13 cellular contexts compared by ENCODE assay signal in the genomic region with DNA sequence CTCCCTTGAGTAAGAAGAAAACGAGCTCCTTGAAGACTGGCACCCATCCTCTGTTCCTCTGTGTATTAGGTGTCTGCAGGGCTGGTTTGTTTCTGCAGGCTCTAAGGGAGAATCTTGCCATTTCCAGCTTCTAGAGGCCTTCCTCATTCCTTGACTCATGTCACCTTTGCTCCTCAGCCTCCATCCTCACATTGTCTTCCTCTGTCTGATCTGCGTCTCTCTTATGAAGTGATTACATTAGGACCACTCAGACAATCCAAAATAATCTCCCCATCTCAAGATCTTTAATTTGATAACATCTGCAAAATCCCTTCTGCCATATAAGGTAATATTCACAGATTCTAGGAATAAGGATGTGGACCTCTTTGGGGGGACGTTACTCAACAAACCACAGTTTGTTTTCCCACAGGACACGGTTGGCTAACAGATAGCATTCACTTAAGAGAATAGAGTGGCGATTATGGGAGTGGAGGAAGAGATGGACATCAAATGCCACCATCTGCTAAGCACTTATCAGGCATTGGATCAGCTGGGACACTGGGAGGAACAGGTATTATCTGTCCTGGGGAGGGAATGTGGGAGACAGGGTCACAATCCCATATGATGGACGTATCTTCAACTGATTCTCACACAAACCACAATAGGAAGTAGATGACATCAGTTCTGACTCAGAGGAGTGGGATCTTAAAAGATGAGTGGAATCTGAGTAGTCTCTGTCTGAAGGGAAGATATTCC. TPM values are rescaled to one million over a fixed set of nuclear protein-coding genes. Genes with fewer than 3 reads are reported as not detected.
A peak's percentile ranks its signal among the peaks of the same experiment; 100 is the strongest.
DNase-seq lines count a peak whose midpoint lies in the region; ATAC-seq and TF ChIP-seq lines count a peak whose summit lies in the region.
"Had no signal": no experiment of that assay in that cellular context is flagged by ENCODE, and none has a peak within 500 bp of the region (broad histone marks: within the 10 kb centered on the region; RNA-seq: fewer than 3 reads in every experiment).

No MANE protein-coding gene starts in this region.

- no peak for ATAC-seq in GM21717 (IDR thresholded peaks at IDR 0.05; ENCODE audit: unreplicated experiment)
- ATAC-seq: activated CD8-positive, alpha-beta T cell treated with anti-CD3 and anti-CD28 coated beads, Interleukin-2, amount 10 ng/mL, durations not matched to agents 7 days and 5 days; Right ventricle myocardium inferior; stimulated activated memory B cell treated with anti-CD40 and anti-IgM and Interleukin-4, amounts not matched to agents 10 μg/mL and 1 μg/mL and 100 μg/mL, for 72 hours had no signal

- H3K27me3 ChIP-seq in H7 (ENCODE audit: control insufficient read depth, insufficient read depth, low read length): no peaks in the 10 kb centered on the region

- peak; percentile 28 for DNase-seq in AG08396 (ENCODE audit: low spot score)
- DNase-seq in HK-2 (ENCODE audit: unreplicated experiment): peak; percentile 71
- peak; percentile 90 for DNase-seq in amniotic epithelial cell (ENCODE audit: low read depth)
- peak; percentile 94 for DNase-seq in islet precursor cell
- no peak for DNase-seq in H7
- no peak for DNase-seq in SK-N-DZ (ENCODE audit: low spot score)
- no peak for DNase-seq in coronary artery (ENCODE audit: low spot score)
- DNase-seq: activated CD8-positive, alpha-beta T cell treated with anti-CD3 and anti-CD28 coated beads, Interleukin-2, amount 10 ng/mL, durations not matched to agents 7 days and 5 days; NCI-H2081 treated with DMSO at 0.1 percent for 48 hours had no signal

- H3K36me3 ChIP-seq in H7 (replicated peaks; ENCODE audit: control insufficient read depth, insufficient read depth, low read length): no peaks in the 10 kb centered on the region

- no peak for TF ChIP-seq CTCF in coronary artery (IDR thresholded peaks at IDR 0.05)

- no peak overlapping the region for H3K27ac ChIP-seq in coronary artery
- H3K27ac ChIP-seq: HL-60 had no signal

- H3K4me3 ChIP-seq in H7 (ENCODE audit: insufficient read depth, low read depth, low read length): no peak overlapping the region
- no peak overlapping the region for H3K4me3 ChIP-seq in coronary artery

RNA-seq across cellular contexts. Expression of gene ARHGAP31, which starts 17.2 kb away (rescaled TPM):
- 4.2 and 6.6 TPM in 2 replicates for total RNA-seq in H7 (2014; rRNA removed; shearing (Covaris generic))
- polyA plus RNA-seq in SK-N-DZ (2014; cell fraction: cytosol; rRNA removed): 0.02 TPM in 1 of 2 replicates, not detected in the other
- polyA plus RNA-seq in SK-N-DZ (2014; cell fraction: nucleus; rRNA removed): not detected in 2 replicates

Comparison
In these comparisons a context has a peak if more than half of its experiments do, and no peak if none do; other contexts are left out.
1. DNase-seq: peak in AG08396 (single experiment), HK-2 (single experiment), amniotic epithelial cell (single experiment) and islet precursor cell (single experiment); none in H7 (single experiment), SK-N-DZ (single experiment) and coronary artery (single experiment).